ENCODE assay signal across 1 cellular context in the genomic region with DNA sequence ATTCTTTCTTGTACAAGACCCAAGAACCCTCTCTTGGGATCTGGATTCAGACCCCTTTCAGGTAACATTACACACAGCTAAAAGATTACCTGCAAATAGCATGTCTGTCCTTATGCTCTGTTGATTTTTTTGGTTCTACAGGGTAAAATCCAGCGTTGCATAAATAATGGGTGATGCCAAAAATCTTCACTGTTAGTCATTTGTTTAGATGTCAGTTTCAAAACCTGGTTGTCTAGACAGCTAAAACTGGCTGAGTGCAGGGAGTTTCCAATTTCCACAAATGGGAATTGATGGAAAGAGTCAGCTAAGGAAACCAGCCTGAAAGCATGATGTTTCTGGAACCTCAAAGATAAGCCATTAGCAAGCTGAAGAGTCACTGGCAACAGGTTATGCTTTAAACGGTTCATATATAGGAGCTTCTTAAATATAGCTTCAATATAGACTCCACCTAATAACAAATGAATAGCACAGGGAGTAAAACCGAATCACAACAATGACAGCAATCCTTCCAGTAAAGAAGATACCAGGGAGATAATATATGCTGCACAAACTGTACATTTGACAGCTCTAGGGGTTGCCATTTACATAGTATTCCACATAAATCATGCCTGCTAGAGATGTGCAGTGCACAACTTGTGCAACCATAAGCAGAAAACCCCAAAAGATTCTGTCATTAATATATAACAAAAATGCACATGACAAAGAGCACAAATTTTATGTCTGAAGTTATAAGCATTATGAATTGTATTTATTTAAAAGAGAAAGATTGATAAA.
TF ChIP-seq lines count a peak whose summit lies in the region.

No MANE protein-coding gene starts in this region.

TF ChIP-seq in GM12878, 131 proteins besides CTCF, POLR2A, EP300 and RAD21 (continued from another document):
- TF ChIP-seq, protein P1, sequence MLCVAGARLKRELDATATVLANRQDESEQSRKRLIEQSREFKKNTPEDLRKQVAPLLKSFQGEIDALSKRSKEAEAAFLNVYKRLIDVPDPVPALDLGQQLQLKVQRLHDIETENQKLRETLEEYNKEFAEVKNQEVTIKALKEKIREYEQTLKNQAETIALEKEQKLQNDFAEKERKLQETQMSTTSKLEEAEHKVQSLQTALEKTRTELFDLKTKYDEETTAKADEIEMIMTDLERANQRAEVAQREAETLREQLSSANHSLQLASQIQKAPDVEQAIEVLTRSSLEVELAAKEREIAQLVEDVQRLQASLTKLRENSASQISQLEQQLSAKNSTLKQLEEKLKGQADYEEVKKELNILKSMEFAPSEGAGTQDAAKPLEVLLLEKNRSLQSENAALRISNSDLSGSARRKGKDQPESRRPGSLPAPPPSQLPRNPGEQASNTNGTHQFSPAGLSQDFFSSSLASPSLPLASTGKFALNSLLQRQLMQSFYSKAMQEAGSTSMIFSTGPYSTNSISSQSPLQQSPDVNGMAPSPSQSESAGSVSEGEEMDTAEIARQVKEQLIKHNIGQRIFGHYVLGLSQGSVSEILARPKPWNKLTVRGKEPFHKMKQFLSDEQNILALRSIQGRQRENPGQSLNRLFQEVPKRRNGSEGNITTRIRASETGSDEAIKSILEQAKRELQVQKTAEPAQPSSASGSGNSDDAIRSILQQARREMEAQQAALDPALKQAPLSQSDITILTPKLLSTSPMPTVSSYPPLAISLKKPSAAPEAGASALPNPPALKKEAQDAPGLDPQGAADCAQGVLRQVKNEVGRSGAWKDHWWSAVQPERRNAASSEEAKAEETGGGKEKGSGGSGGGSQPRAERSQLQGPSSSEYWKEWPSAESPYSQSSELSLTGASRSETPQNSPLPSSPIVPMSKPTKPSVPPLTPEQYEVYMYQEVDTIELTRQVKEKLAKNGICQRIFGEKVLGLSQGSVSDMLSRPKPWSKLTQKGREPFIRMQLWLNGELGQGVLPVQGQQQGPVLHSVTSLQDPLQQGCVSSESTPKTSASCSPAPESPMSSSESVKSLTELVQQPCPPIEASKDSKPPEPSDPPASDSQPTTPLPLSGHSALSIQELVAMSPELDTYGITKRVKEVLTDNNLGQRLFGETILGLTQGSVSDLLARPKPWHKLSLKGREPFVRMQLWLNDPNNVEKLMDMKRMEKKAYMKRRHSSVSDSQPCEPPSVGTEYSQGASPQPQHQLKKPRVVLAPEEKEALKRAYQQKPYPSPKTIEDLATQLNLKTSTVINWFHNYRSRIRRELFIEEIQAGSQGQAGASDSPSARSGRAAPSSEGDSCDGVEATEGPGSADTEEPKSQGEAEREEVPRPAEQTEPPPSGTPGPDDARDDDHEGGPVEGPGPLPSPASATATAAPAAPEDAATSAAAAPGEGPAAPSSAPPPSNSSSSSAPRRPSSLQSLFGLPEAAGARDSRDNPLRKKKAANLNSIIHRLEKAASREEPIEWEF (IDR thresholded peaks at IDR 0.05; ENCODE audit: insufficient replicate concordance, low read depth, low read length) = no peak
- no peak for TF ChIP-seq KLF5 (IDR thresholded peaks at IDR 0.05; ENCODE audit: partially characterized antibody)
- TF ChIP-seq RBBP5 (conservative IDR thresholded peaks at IDR 0.05) = no peak
- no peak for TF ChIP-seq STAT1 (conservative IDR thresholded peaks at IDR 0.05)
- TF ChIP-seq HDGF (IDR thresholded peaks at IDR 0.05) = no peak
- no peak for TF ChIP-seq HDAC6 (IDR thresholded peaks at IDR 0.05; ENCODE audit: unreplicated experiment)
- TF ChIP-seq BRCA1 (IDR thresholded peaks at IDR 0.05; ENCODE audit: low read depth, low read length) = no peak
- no peak for TF ChIP-seq FOXM1 (IDR thresholded peaks at IDR 0.05; ENCODE audit: low read depth, low read length)
- no peak for TF ChIP-seq GATAD2B (conservative IDR thresholded peaks at IDR 0.05; ENCODE audit: low read depth)
- no peak for TF ChIP-seq TBL1XR1 (IDR thresholded peaks at IDR 0.05; ENCODE audit: low read depth, low read length)
- TF ChIP-seq, protein P2, sequence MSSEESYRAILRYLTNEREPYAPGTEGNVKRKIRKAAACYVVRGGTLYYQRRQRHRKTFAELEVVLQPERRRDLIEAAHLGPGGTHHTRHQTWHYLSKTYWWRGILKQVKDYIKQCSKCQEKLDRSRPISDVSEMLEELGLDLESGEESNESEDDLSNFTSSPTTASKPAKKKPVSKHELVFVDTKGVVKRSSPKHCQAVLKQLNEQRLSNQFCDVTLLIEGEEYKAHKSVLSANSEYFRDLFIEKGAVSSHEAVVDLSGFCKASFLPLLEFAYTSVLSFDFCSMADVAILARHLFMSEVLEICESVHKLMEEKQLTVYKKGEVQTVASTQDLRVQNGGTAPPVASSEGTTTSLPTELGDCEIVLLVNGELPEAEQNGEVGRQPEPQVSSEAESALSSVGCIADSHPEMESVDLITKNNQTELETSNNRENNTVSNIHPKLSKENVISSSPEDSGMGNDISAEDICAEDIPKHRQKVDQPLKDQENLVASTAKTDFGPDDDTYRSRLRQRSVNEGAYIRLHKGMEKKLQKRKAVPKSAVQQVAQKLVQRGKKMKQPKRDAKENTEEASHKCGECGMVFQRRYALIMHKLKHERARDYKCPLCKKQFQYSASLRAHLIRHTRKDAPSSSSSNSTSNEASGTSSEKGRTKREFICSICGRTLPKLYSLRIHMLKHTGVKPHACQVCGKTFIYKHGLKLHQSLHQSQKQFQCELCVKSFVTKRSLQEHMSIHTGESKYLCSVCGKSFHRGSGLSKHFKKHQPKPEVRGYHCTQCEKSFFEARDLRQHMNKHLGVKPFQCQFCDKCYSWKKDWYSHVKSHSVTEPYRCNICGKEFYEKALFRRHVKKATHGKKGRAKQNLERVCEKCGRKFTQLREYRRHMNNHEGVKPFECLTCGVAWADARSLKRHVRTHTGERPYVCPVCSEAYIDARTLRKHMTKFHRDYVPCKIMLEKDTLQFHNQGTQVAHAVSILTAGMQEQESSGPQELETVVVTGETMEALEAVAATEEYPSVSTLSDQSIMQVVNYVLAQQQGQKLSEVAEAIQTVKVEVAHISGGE (CRISPR knock-in tag; IDR thresholded peaks at IDR 0.05) = no peak
- TF ChIP-seq, protein P3, sequence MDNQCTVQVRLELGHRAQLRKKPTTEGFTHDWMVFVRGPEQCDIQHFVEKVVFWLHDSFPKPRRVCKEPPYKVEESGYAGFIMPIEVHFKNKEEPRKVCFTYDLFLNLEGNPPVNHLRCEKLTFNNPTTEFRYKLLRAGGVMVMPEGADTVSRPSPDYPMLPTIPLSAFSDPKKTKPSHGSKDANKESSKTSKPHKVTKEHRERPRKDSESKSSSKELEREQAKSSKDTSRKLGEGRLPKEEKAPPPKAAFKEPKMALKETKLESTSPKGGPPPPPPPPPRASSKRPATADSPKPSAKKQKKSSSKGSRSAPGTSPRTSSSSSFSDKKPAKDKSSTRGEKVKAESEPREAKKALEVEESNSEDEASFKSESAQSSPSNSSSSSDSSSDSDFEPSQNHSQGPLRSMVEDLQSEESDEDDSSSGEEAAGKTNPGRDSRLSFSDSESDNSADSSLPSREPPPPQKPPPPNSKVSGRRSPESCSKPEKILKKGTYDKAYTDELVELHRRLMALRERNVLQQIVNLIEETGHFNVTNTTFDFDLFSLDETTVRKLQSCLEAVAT (IDR thresholded peaks at IDR 0.05) = no peak
